Comparison of ENCODE assay signal across 8 cellular contexts in the genomic region with DNA sequence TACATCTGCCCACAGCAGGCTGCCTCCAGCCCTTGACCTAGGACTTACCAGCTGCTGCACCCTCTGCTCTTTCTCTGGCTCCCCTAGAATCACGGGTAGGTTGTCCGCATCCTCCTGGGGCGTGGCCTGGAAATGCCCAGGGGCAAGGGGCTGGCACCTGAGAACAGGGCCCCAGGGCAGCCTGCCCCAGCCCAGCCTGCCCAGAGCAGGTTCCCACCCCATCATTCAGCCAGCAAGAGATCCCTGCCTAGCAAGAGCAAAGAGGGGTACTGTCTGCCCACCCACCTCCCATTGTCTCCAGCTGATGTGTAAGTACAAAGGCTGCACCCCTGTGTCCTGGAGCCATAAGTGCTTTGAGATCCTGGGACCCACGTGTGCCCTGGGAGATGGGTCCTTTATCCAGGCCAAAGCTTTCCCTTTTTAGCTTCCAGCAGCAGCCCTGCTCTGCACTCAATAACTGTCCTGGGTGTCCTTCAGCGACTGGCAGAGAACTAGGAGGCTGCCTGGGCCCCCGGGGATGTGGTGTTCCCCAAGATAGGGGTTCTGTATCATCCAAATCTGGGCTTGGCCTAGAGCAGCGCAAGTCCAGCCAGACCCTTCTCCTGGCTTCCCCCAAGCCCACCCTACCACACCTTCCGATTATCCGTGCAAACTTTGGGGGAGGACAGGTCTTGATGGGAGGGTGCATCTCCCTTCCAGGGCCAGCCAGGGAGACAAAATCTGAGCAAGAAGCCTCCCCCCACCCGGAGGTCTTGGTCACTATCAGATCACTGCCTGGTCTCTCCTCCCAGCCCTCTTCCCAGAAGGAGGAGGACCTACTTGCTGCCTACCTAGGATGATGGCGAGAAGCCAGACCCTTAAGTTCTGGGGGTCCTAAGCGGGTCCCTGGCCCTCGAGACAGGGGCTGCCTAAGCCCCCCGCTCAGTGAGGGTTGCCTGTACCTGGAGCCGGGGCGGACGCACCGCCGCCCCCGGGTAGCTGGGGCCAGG. TPM values are rescaled to one million over a fixed set of nuclear protein-coding genes. Genes with fewer than 3 reads are reported as not detected.
DNase-seq lines count a peak whose midpoint lies in the region; ATAC-seq and TF ChIP-seq lines count a peak whose summit lies in the region.

No MANE protein-coding gene starts in this region.

- intact Hi-C loops in left cardiac atrium (cut with DNase I) = loop anchor here in 1 of 2 donors (5.0 kb wide), 1 partner anchor 94 kb away; the partner anchor contains the start of gene RNF43
- intact Hi-C loops in posterior vena cava (cut with DNase I) = no loop called here

- H3K9me3 ChIP-seq in SJCRH30 (replicated peaks) = no peaks in the 10 kb centered on the region

- H3K27me3 ChIP-seq in SJCRH30 = no peaks in the 10 kb centered on the region; the same call in 1 of the 2 replicates

- TF ChIP-seq CTCF in C4-2B (conservative IDR thresholded peaks at IDR 0.05) = no peak

- H3K36me3 ChIP-seq in SJCRH30 = no peaks in the 10 kb centered on the region

- DNase-seq in SJCRH30 (no peak), left cardiac atrium (peak; percentile 20), posterior vena cava (ENCODE audit: low spot score) (peak; percentile 62), globus pallidus (ENCODE audit: low spot score) (no peak), GDM1 (lab: John Stamatoyannopoulos, UW) (no peak)

- ATAC-seq in left cardiac atrium (peak in 1 of 2 donors; percentile 2), GM19463 (IDR thresholded peaks at IDR 0.05; ENCODE audit: unreplicated experiment) (no peak), HG03378 (IDR thresholded peaks at IDR 0.05; ENCODE audit: unreplicated experiment) (no peak)

- H3K4me1 ChIP-seq in SJCRH30 = no peaks in the 10 kb centered on the region

- H3K4me3 ChIP-seq in SJCRH30 = peak overlapping the region; percentile 16; the same call in 1 of the 2 replicates

- peak overlapping the region; percentile 81 for H3K27ac ChIP-seq in C4-2B
- H3K27ac ChIP-seq in SJCRH30 = no peak overlapping the region

RNA-seq across cellular contexts. Expression of gene TSPOAP1, which starts 4.9 kb away (rescaled TPM):
- 0.53 and 0.58 TPM in 2 replicates for total RNA-seq in SJCRH30 (2014; rRNA removed; shearing (Covaris generic))
- total RNA-seq in left cardiac atrium = 1 to 10 TPM; 8.8 to 9.0 TPM
- total RNA-seq in posterior vena cava = 1 to 10 TPM; 8.2 to 10.0 TPM

RNA-seq across cellular contexts. Expression of gene SUPT4H1, which starts 28.3 kb away (rescaled TPM):
- total RNA-seq in SJCRH30 (2014; rRNA removed; shearing (Covaris generic)) = 61.2 and 61.3 TPM in 2 replicates
- total RNA-seq in left cardiac atrium (10 to 100 TPM; 49.4 to 60.6 TPM), posterior vena cava (10 to 100 TPM; 48.4 to 50.1 TPM)

RNA-seq across cellular contexts. Expression of gene MPO, which starts 43.0 kb away (rescaled TPM):
- total RNA-seq in SJCRH30 (2014; rRNA removed; shearing (Covaris generic)) = 5.2 and 6.4 TPM in 2 replicates
- total RNA-seq in left cardiac atrium (under 1 TPM; 0.24 to 0.32 TPM), posterior vena cava (under 1 TPM; 0.74 to 0.86 TPM)

Comparison
In these comparisons a context has a peak if more than half of its experiments do, and no peak if none do; other contexts are left out.
1. DNase-seq: peak in left cardiac atrium (single experiment) and posterior vena cava (single experiment); none in SJCRH30 (0 of 2), globus pallidus (single experiment) and GDM1 (single experiment).